In the genomic region with DNA sequence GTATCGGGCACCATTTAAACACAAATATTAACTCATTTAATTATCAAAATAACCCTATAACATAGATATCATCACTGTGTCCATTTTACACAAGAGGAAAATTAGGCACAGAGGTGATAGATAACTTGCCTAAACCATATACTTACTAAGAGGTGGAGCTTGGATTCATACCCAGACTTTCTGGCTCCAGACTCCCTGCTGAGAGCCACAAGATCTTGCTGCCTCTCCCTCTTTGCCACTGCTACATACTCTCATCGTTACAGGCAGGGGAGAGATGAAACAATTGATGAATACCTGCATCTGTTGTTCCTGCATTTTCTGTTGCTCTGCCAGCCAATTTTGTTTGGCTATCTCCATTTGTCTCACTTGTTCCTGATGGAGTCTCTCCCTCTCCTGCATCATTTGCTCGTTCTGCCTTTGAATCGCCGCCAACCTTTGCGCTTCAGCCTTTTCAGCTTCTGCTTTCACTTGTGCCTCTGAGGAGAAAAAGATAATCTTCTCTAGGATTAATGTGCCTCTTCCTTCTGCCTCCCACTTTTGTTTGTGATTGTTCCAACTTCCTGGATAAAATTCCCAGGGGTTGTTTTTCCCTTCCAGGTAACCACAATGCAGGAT, we compare ENCODE assay signal across 10 cellular contexts. TPM values are rescaled to one million over a fixed set of nuclear protein-coding genes. Genes with fewer than 3 reads are reported as not detected.
DNase-seq lines count a peak whose midpoint lies in the region; ATAC-seq and TF ChIP-seq lines count a peak whose summit lies in the region.
"Had no signal": no experiment of that assay in that cellular context is flagged by ENCODE, and none has a peak within 500 bp of the region (broad histone marks: within the 10 kb centered on the region; RNA-seq: fewer than 3 reads in every experiment).

No MANE protein-coding gene starts in this region.

- peak overlapping the region in 1 of 2 donors; percentile 26 for H3K27ac ChIP-seq in right atrium auricular region
- H3K27ac ChIP-seq in upper lobe of left lung = peak overlapping the region in 3 of 4 donors; percentile 27 to 63 (median 55)

- POLR2A ChIA-PET in T-cell (lab: Charles Lee) = no interaction called here

- peak overlapping the region; percentile 33 to 58 for H3K4me3 Mint-ChIP-seq in activated T-cell treated with anti-CD3 and anti-CD28 coated beads, Interleukin-2, amount 50 U/mL, for 72 hours
- peak overlapping the region in 2 of 3 donors; percentile 51 to 71 for H3K4me3 Mint-ChIP-seq in T-cell

- H3K4me3 ChIP-seq in right atrium auricular region (peak overlapping the region; percentile 7 to 25), upper lobe of left lung (peak overlapping the region in 3 of 4 donors; percentile 9 to 32 (median 11))

- TF ChIP-seq POLR2A in upper lobe of left lung (IDR thresholded peaks at IDR 0.05) = no peak

- no peak for TF ChIP-seq EP300 in upper lobe of left lung (IDR thresholded peaks at IDR 0.05)

- no peaks in the 10 kb centered on the region for H3K27me3 Mint-ChIP-seq in activated T-cell treated with anti-CD3 and anti-CD28 coated beads, Interleukin-2, amount 50 U/mL, for 72 hours (ENCODE audit: low read depth)
- no peaks in the 10 kb centered on the region for H3K27me3 Mint-ChIP-seq in T-cell

- H3K4me1 ChIP-seq in right atrium auricular region = peaks cover 0 to 27% of the 10 kb centered on the region in 2 donors
- H3K4me1 ChIP-seq in upper lobe of left lung = peaks cover 12 to 28% (median 24%) of the 10 kb centered on the region in 4 donors

- peaks cover under 1 to 2% of the 10 kb centered on the region in 2 donors for H3K9me3 Mint-ChIP-seq in activated T-cell treated with anti-CD3 and anti-CD28 coated beads, Interleukin-2, amount 50 U/mL, for 72 hours
- peaks cover 0 to 6% (median 0%) of the 10 kb centered on the region in 3 donors for H3K9me3 Mint-ChIP-seq in T-cell

- peaks cover 43 to 58% of the 10 kb centered on the region in 2 donors for H3K36me3 Mint-ChIP-seq in activated T-cell treated with anti-CD3 and anti-CD28 coated beads, Interleukin-2, amount 50 U/mL, for 72 hours (ENCODE audit: insufficient read depth in 2 of 2)
- peaks cover 60% of the 10 kb centered on the region for H3K36me3 Mint-ChIP-seq in T-cell

- no peak for DNase-seq in activated T-cell treated with anti-CD3 and anti-CD28 coated beads, Interleukin-2, amount 50 U/mL, for 72 hours
- DNase-seq in activated T-cell treated with anti-CD3 and anti-CD28 coated beads, Interleukin-2, amount 50 U/mL, for 1 hour = no peak
- no peak for DNase-seq in T-cell
- DNase-seq in right atrium auricular region (ENCODE audit: low spot score) = no peak
- DNase-seq in upper lobe of left lung = no peak
- DNase-seq in germinal center (ENCODE audit: low spot score) = no peak
- DNase-seq: effector CD4-positive, alpha-beta T cell had no signal

- H3K27ac Mint-ChIP-seq in activated T-cell treated with anti-CD3 and anti-CD28 coated beads, Interleukin-2, amount 50 U/mL, for 72 hours = no peak overlapping the region
- H3K27ac Mint-ChIP-seq in T-cell = peak overlapping the region; percentile 85 to 90

- no peaks in the 10 kb centered on the region for H3K36me3 ChIP-seq in right atrium auricular region
- no peaks in the 10 kb centered on the region for H3K36me3 ChIP-seq in upper lobe of left lung

- peaks cover 72% of the 10 kb centered on the region for H3K4me1 Mint-ChIP-seq in activated T-cell treated with anti-CD3 and anti-CD28 coated beads, Interleukin-2, amount 50 U/mL, for 72 hours (ENCODE audit: low read depth)
- H3K4me1 Mint-ChIP-seq in T-cell = peaks cover 61 to 79% (median 78%) of the 10 kb centered on the region in 3 donors

- CTCF ChIA-PET in T-cell (lab: Charles Lee) = no interaction called here

- TF ChIP-seq CTCF in right atrium auricular region (IDR thresholded peaks at IDR 0.05) (no peak), upper lobe of left lung (IDR thresholded peaks at IDR 0.05) (no peak)

- H3K27me3 ChIP-seq in right atrium auricular region (no peaks in the 10 kb centered on the region), upper lobe of left lung (no peaks in the 10 kb centered on the region)

- 41 to 51% methylated on average over 6 of the region's 6 CpGs for WGBS in upper lobe of left lung, 2 donors

- H3K9me3 ChIP-seq in right atrium auricular region (no peaks in the 10 kb centered on the region), upper lobe of left lung (no peaks in the 10 kb centered on the region)

- ATAC-seq in activated T-cell treated with anti-CD3 and anti-CD28 coated beads, Interleukin-2, amount 50 U/mL, for 72 hours (replicated peaks in 1 of 2) = no peak
- ATAC-seq in T-cell (replicated peaks in 1 of 4) = no peak
- ATAC-seq in upper lobe of left lung (ENCODE audit: low FRiP score in 2 of 2) = peak in 1 of 2 donors; percentile 42
- ATAC-seq in HG03175 (IDR thresholded peaks at IDR 0.05; ENCODE audit: unreplicated experiment) = no peak
- no peak for ATAC-seq in GM18870 (IDR thresholded peaks at IDR 0.05; ENCODE audit: unreplicated experiment)

RNA-seq across cellular contexts. Expression of a gene that starts 10.6 kb away (rescaled TPM):
- total RNA-seq in activated T-cell treated with anti-CD3 and anti-CD28 coated beads, Interleukin-2, amount 50 U/mL, for 72 hours = 100 to 1,000 TPM; 135 to 209 TPM
- 100 to 1,000 TPM in 4 of 5 donors, 10 to 100 TPM in 1; 46.8 to 165 (median 116) TPM for total RNA-seq in T-cell
- 1 to 10 TPM in 1 of 2 donors, under 1 TPM in 1; 0.37 to 1.0 TPM for total RNA-seq in right atrium auricular region
- total RNA-seq in upper lobe of left lung = 10 to 100 TPM in 2 of 6 donors, 1 to 10 TPM in 4; 4.1 to 24.5 (median 7.9) TPM
- total RNA-seq: myocyte had no signal
